Comparison of ENCODE assay signal across 12 cellular contexts in genomic region chr20:37522258-37523011, GRCh38. TPM values are rescaled to one million over a fixed set of nuclear protein-coding genes. Genes with fewer than 3 reads are reported as not detected.
DNase-seq lines count a peak whose midpoint lies in the region; ATAC-seq and TF ChIP-seq lines count a peak whose summit lies in the region.
"Had no signal": no experiment of that assay in that cellular context is flagged by ENCODE, and none has a peak within 500 bp of the region (broad histone marks: within the 10 kb centered on the region; RNA-seq: fewer than 3 reads in every experiment).

No MANE protein-coding gene starts in this region.

- H3K27ac ChIP-seq in VCaP (peak overlapping the region; percentile 99; the same call in 1 of the 2 replicates), cardiac muscle cell (no peak overlapping the region)
- H3K27ac ChIP-seq: BLaER1, parathyroid adenoma had no signal

- no peaks in the 10 kb centered on the region for H3K9me3 Mint-ChIP-seq in chondrocyte (ENCODE audit: low read depth)

- no peaks in the 10 kb centered on the region for H3K9me3 ChIP-seq in cardiac muscle cell (ENCODE audit: low read depth)

- H3K27ac Mint-ChIP-seq in chondrocyte (ENCODE audit: unreplicated experiment) = no peak overlapping the region

- DNase-seq in HT-29 (ENCODE audit: low spot score) (peak; percentile 93), cardiac muscle cell (ENCODE audit: low read depth in 1 of 2, low spot score in 1 of 2) (peak; percentile 50 to 56), occipital lobe (lab: John Stamatoyannopoulos, UW) (peak; percentile 9), chondrocyte (ENCODE audit: low spot score) (no peak), foreskin melanocyte (no peak)
- DNase-seq: stimulated activated naive CD4-positive, alpha-beta T cell had no signal

- peaks cover 80% of the 10 kb centered on the region for H3K4me1 Mint-ChIP-seq in chondrocyte (ENCODE audit: low read depth)

- no peaks in the 10 kb centered on the region for H3K27me3 Mint-ChIP-seq in chondrocyte (ENCODE audit: low read depth)

- H3K4me1 ChIP-seq in cardiac muscle cell (ENCODE audit: low read depth) = peaks cover 30% of the 10 kb centered on the region

- no peaks in the 10 kb centered on the region for H3K36me3 ChIP-seq in cardiac muscle cell

- H3K4me3 Mint-ChIP-seq in chondrocyte (ENCODE audit: unreplicated experiment) = no peak overlapping the region

- H3K4me3 ChIP-seq in cardiac muscle cell = peak overlapping the region; percentile 17
- H3K4me3 ChIP-seq: BLaER1 had no signal

- peaks cover 11% of the 10 kb centered on the region for H3K36me3 Mint-ChIP-seq in chondrocyte (ENCODE audit: low read depth)

- TF ChIP-seq CTCF in VCaP (conservative IDR thresholded peaks at IDR 0.05) (no peak), cardiac muscle cell (IDR thresholded peaks at IDR 0.05; ENCODE audit: low read depth, low read length) (no peak), chondrocyte (IDR thresholded peaks at IDR 0.05) (no peak)

- H3K27me3 ChIP-seq in cardiac muscle cell = no peaks in the 10 kb centered on the region

- ATAC-seq in HG03139 (IDR thresholded peaks at IDR 0.05; ENCODE audit: unreplicated experiment) (no peak), HG03571 (IDR thresholded peaks at IDR 0.05; ENCODE audit: unreplicated experiment) (no peak)

RNA-seq across cellular contexts. Expression of gene NNAT, which starts 1.4 kb away (rescaled TPM):
- 2.1 TPM in 1 of 2 replicates, not detected in the other for total RNA-seq in HT-29 (2014; rRNA removed; shearing (Covaris generic))
- total RNA-seq in cardiac muscle cell = 3.6 and 4.2 TPM in 2 replicates
- 1.1 and 5.2 TPM in 2 replicates for polyA plus RNA-seq in cardiac muscle cell
- total RNA-seq in occipital lobe = 251 TPM
- total RNA-seq in chondrocyte = 1.4 to 3.1 TPM (median 2.7 TPM) in 3 replicates
- total RNA-seq: T-helper 2 cell treated with Interferon-gamma antibody and Interleukin-4, amounts not matched to agents 100 ng/mL and 5 ng/mL, for 36 hours had no signal

RNA-seq across cellular contexts. Expression of gene BLCAP, which starts 5.2 kb away (rescaled TPM):
- 108 and 115 TPM in 2 replicates for total RNA-seq in HT-29 (2014; rRNA removed; shearing (Covaris generic))
- total RNA-seq in cardiac muscle cell = 87.4 and 89.5 TPM in 2 replicates
- polyA plus RNA-seq in cardiac muscle cell = 100 and 112 TPM in 2 replicates
- 67.7 TPM for total RNA-seq in occipital lobe
- total RNA-seq in chondrocyte = 56.6 to 66.2 TPM (median 65.1 TPM) in 3 replicates

Comparison
In these comparisons a context has a peak if more than half of its experiments do, and no peak if none do; other contexts are left out.
1. DNase-seq: peak in HT-29 (single experiment), cardiac muscle cell (2 of 2) and occipital lobe (single experiment); none in chondrocyte (single experiment) and foreskin melanocyte (single experiment).
2. RNA of gene NNAT, which starts 1.4 kb away (total RNA-seq): 251 TPM in occipital lobe (single experiment); 3.6 to 4.2 TPM in cardiac muscle cell, 1.4 to 3.1 TPM in chondrocyte and 2.1 TPM in HT-29; every median in the first group is over 10 times any median in the second.